ENCODE assay signal across 21 cellular contexts in the genomic region with DNA sequence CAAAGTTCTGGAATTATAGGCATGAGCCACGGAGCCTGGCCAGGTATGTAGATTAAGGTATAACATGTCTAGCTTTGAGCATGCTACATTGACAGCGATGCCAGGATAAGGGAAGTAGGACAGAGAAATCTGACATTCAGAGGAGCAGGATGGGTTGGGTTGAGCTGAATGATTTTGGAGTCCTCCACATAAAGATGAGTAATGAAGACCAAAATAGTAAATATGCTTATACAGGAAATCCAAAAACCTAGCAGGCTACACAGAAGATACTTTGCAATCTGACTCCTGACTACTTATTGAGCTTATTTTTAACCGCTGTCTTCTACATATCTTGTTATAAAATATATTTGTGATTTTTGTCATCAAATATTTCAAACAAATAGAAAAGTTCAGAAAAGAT.
DNase-seq lines count a peak whose midpoint lies in the region; ATAC-seq and TF ChIP-seq lines count a peak whose summit lies in the region.
"Had no signal": no experiment of that assay in that cellular context is flagged by ENCODE, and none has a peak within 500 bp of the region (broad histone marks: within the 10 kb centered on the region; RNA-seq: fewer than 3 reads in every experiment).

No MANE protein-coding gene starts in this region.

- H3K4me2 ChIP-seq in mesenchymal stem cell (ENCODE audit: low read length, poor library complexity, severe bottlenecking), result no peak overlapping the region
- no peak overlapping the region for H3K4me2 ChIP-seq in PC-9
- H3K4me2 ChIP-seq: GM23338 had no signal

- H3K4ac ChIP-seq in mesenchymal stem cell (ENCODE audit: low read depth in 1 of 2, low read length in 2 of 2), result no peak overlapping the region

- H3K14ac ChIP-seq in mesenchymal stem cell (ENCODE audit: low read length in 2 of 2), result no peak overlapping the region

- no peaks in the 10 kb centered on the region for H3K36me3 ChIP-seq in mesenchymal stem cell (ENCODE audit: control insufficient read depth in 1 of 2, insufficient read depth in 2 of 2, low read depth in 1 of 2, low read length in 2 of 2)
- H3K36me3 ChIP-seq in PC-9 (ENCODE audit: low read depth), result no peaks in the 10 kb centered on the region
- H3K36me3 ChIP-seq: right atrium auricular region had no signal

- DNase-seq in AG08396 (ENCODE audit: low spot score), result peak; percentile 5
- DNase-seq in HT1080 (ENCODE audit: low read depth), result peak; percentile 20
- peak; percentile 25 for DNase-seq in choroid plexus epithelial cell (ENCODE audit: low read depth)
- no peak for DNase-seq in mesenchymal stem cell
- no peak for DNase-seq in PC-9
- DNase-seq: activated CD4-positive, alpha-beta T cell treated with anti-CD3 and anti-CD28 coated beads for 4 hours; CD4-positive, alpha-beta memory T cell; cortex of kidney; GDM1; mammary epithelial cell; naive B cell; NCI-H1417 treated with DMSO at 0.1 percent for 48 hours; NCI-H69; SHP77; stimulated activated CD8-positive, alpha-beta memory T cell treated with anti-CD3 and anti-CD28 coated beads, Interleukin-4, amount 100 ng/mL, for 48 hours; T-cell had no signal

- H2BK12ac ChIP-seq in mesenchymal stem cell (ENCODE audit: low read length in 2 of 2), result no peak overlapping the region

- no peaks in the 10 kb centered on the region for H3K79me2 ChIP-seq in PC-9 (ENCODE audit: low read depth)

- no peak overlapping the region for H3K18ac ChIP-seq in mesenchymal stem cell (ENCODE audit: low read depth in 1 of 2, low read length in 2 of 2)

- H3F3A ChIP-seq in PC-9 (ENCODE audit: insufficient read depth, low read depth), result no peaks in the 10 kb centered on the region

- CTCF ChIA-PET in PC-9 (lab: Charles Lee), result no interaction called here

- WGBS in mesenchymal stem cell, result 100% methylated on average over 2 of the region's 3 CpGs

- no peak overlapping the region for H2BK5ac ChIP-seq in mesenchymal stem cell (ENCODE audit: low read depth, low read length, poor library complexity, severe bottlenecking)

- BruUV-seq in PC-9 (replicated peaks; lab: Mats Ljungman, UMichigan), result no TSS peak

- H3K27me3 ChIP-seq in mesenchymal stem cell (ENCODE audit: control insufficient read depth in 1 of 2, insufficient read depth in 1 of 2, low read length in 2 of 2) (no peaks in the 10 kb centered on the region), PC-9 (ENCODE audit: insufficient read depth, low read depth) (no peaks in the 10 kb centered on the region)
- H3K27me3 ChIP-seq: right atrium auricular region had no signal

- peaks cover 5% of the 10 kb centered on the region for H3K79me1 ChIP-seq in mesenchymal stem cell (replicated peaks; ENCODE audit: low read length, poor library complexity, severe bottlenecking)

- no peak overlapping the region for H2BK15ac ChIP-seq in mesenchymal stem cell (ENCODE audit: low read depth, poor library complexity, severe bottlenecking)

- H3K4me3 ChIP-seq in choroid plexus epithelial cell (ENCODE audit: low read depth, low read length), result no peak overlapping the region
- H3K4me3 ChIP-seq in mesenchymal stem cell (ENCODE audit: insufficient read depth in 1 of 2, low read depth in 1 of 2, low read length in 2 of 2), result peak overlapping the region in 1 of 2 experiments; percentile 43
- H3K4me3 ChIP-seq in PC-9, result no peak overlapping the region
- H3K4me3 ChIP-seq: GM23338, right atrium auricular region had no signal

- ATAC-seq in HG03565 (IDR thresholded peaks at IDR 0.05; ENCODE audit: unreplicated experiment), result no peak
- ATAC-seq in esophagus mucosa, result no peak
- no peak for ATAC-seq in GM21360 (IDR thresholded peaks at IDR 0.05; ENCODE audit: unreplicated experiment)
- ATAC-seq: GM23338, T-cell had no signal

- H4K20me1 ChIP-seq in PC-9 (ENCODE audit: insufficient read depth), result no peaks in the 10 kb centered on the region

- H3K9me3 ChIP-seq in mesenchymal stem cell (ENCODE audit: control insufficient read depth, low read length), result no peaks in the 10 kb centered on the region
- no peaks in the 10 kb centered on the region for H3K9me3 ChIP-seq in PC-9 (ENCODE audit: insufficient read depth, low read depth)
- H3K9me3 ChIP-seq: right atrium auricular region had no signal

- no peak overlapping the region for H3K23ac ChIP-seq in mesenchymal stem cell (ENCODE audit: low read length in 2 of 2)

- intact Hi-C loops in PC-9 (cut with micrococcal nuclease; ENCODE audit: unreplicated experiment), result no loop called here

- TF ChIP-seq CTCF in choroid plexus epithelial cell (conservative IDR thresholded peaks at IDR 0.05; ENCODE audit: low read depth, low read length) (no peak), PC-9 (conservative IDR thresholded peaks at IDR 0.05) (no peak)

- POLR2A ChIA-PET in PC-9 (lab: Charles Lee; ENCODE audit: unreplicated experiment), result no interaction called here

- H3K4me1 ChIP-seq in mesenchymal stem cell (ENCODE audit: control insufficient read depth, insufficient read depth, low read depth, low read length) (peaks cover 2% of the 10 kb centered on the region), PC-9 (replicated peaks; ENCODE audit: insufficient read depth) (no peaks in the 10 kb centered on the region)
- H3K4me1 ChIP-seq: right atrium auricular region had no signal

- H2AK5ac ChIP-seq in mesenchymal stem cell (ENCODE audit: low read length, severe bottlenecking), result no peak overlapping the region

- H2AFZ ChIP-seq in mesenchymal stem cell (ENCODE audit: low read depth, low read length) (no peak overlapping the region), PC-9 (no peak overlapping the region)
- H2AFZ ChIP-seq: GM23338 had no signal

- H3K9ac ChIP-seq in mesenchymal stem cell (ENCODE audit: low read length), result peak overlapping the region; percentile 64

- no peak overlapping the region for H4K91ac ChIP-seq in mesenchymal stem cell (ENCODE audit: low read length)

- H4K8ac ChIP-seq in mesenchymal stem cell (ENCODE audit: low read length), result no peak overlapping the region

- H3K27ac ChIP-seq in mesenchymal stem cell (ENCODE audit: low read length, poor library complexity, severe bottlenecking) (no peak overlapping the region), PC-9 (no peak overlapping the region)
- H3K27ac ChIP-seq: right atrium auricular region had no signal

- no peaks in the 10 kb centered on the region for H3K9me2 ChIP-seq in PC-9 (ENCODE audit: insufficient read depth)

- H2BK120ac ChIP-seq in mesenchymal stem cell (ENCODE audit: low read depth, low read length), result no peak overlapping the region

Comparison
In these comparisons a context has a peak if more than half of its experiments do, and no peak if none do; other contexts are left out.
1. DNase-seq: peak in AG08396 (single experiment), HT1080 (single experiment) and choroid plexus epithelial cell (single experiment); none in mesenchymal stem cell (single experiment) and PC-9 (0 of 2).